In genomic region chr10:77641788-77642397, GRCh38 we compare ENCODE assay signal across 8 cellular contexts.
DNase-seq lines count a peak whose midpoint lies in the region; ATAC-seq and TF ChIP-seq lines count a peak whose summit lies in the region.

No MANE protein-coding gene starts in this region.

- no peak for ATAC-seq in GM19467 (IDR thresholded peaks at IDR 0.05; ENCODE audit: unreplicated experiment)

- TF ChIP-seq CTCF in 22Rv1 (IDR thresholded peaks at IDR 0.05) = peak; percentile 85
- peak; percentile 66 for TF ChIP-seq CTCF in GM10248 (IDR thresholded peaks at IDR 0.05; ENCODE audit: control extremely low read depth, extremely low read depth, low read depth, missing control alignments)

- POLR2A ChIA-PET in GM10248 (lab: Yijun Ruan, JAX) = no interaction called here

- CTCF ChIA-PET in GM10248 (lab: Yijun Ruan, JAX) = interaction anchor here (0.6 to 11.8 kb wide), 52 partner anchors 8 to 476 kb away, joined by 3 to 147 read pairs (median 4); no protein-coding TSS in a partner anchor

- H3K27ac ChIP-seq in 22Rv1 = peak overlapping the region; percentile 45

- DNase-seq in GM10248 (ENCODE audit: extremely low spot score) (peak; percentile 62), NCI-H1417 (lab: John Stamatoyannopoulos, UW) (peak; percentile 54 to 88 (median 88)), T-helper 2 cell (peak in 3 of 5 experiments; percentile 10 to 45 (median 14)), kidney tubule cell (ENCODE audit: low spot score) (peak; percentile 83)
- peak; percentile 26 for DNase-seq in central memory CD4-positive, alpha-beta T cell
- DNase-seq in stimulated activated CD4-positive, alpha-beta T cell treated with anti-CD3 and anti-CD28 coated beads, TNF-alpha, amount 100 ng/mL, for 48 hours (ENCODE audit: low read depth in 3 of 3) = peak in 2 of 3 donors; percentile 26 to 44

Comparison
In these comparisons a context has a peak if more than half of its experiments do, and no peak if none do; other contexts are left out.
1. DNase-seq: peak in every context shown above with its lines; median percentile 88 in NCI-H1417; 83 in kidney tubule cell; 62 in GM10248; 35 in stimulated activated CD4-positive, alpha-beta T cell treated with anti-CD3 and anti-CD28 coated beads, TNF-alpha, amount 100 ng/mL, for 48 hours; 26 in central memory CD4-positive, alpha-beta T cell; 14 in T-helper 2 cell.